In the genomic region with DNA sequence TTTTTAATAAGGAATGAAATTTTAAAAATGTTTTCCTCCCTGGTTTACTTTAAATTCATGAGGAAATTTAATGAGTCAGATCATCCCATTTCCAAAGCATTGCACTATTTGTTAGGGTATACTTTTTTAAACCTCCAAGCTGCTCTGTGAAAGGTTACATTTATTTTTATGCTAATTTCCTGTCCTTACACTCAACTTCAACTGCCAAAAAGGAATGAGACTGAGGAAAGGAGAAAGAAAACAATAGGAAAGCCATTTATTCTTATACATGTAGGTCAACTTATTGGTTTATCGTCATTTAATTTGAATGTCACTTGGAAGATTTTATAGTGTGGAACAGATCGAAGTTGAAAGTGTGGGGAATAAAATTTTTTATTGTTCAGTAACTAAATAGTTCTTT, we compare ENCODE assay signal across 15 cellular contexts.
A peak's percentile ranks its signal among the peaks of the same experiment; 100 is the strongest.
DNase-seq lines count a peak whose midpoint lies in the region; ATAC-seq and TF ChIP-seq lines count a peak whose summit lies in the region.
"Had no signal": no experiment of that assay in that cellular context is flagged by ENCODE, and none has a peak within 500 bp of the region (broad histone marks: within the 10 kb centered on the region; RNA-seq: fewer than 3 reads in every experiment).

No MANE protein-coding gene starts in this region.

- no peak for DNase-seq in OCI-LY7 (ENCODE audit: low spot score)
- peak; percentile 45 for DNase-seq in fibroblast of peridontal ligament (ENCODE audit: extremely low read depth)
- DNase-seq in osteocyte (ENCODE audit: extremely low spot score, unreplicated experiment): no peak
- no peak for DNase-seq in activated CD8-positive, alpha-beta T cell treated with anti-CD3 and anti-CD28 coated beads for 36 hours
- no peak for DNase-seq in posterior vena cava (ENCODE audit: low spot score)
- no peak for DNase-seq in SHP77 treated with DMSO at 0.1 percent for 48 hours (lab: John Stamatoyannopoulos, UW)
- DNase-seq: BE2C; CD4-positive, alpha-beta memory T cell; DMS79; GM23248; H9 had no signal

- H4K20me1 ChIP-seq in OCI-LY7 (ENCODE audit: insufficient read depth, low read length): 0 out of 2 replicates have a peak, but pooled peaks cover 4% of the 10 kb centered on the region

- H2AFZ ChIP-seq in OCI-LY7 (ENCODE audit: low read length): no peak overlapping the region
- H2AFZ ChIP-seq: GM23248 had no signal

- CTCF ChIA-PET in OCI-LY7 (lab: Charles Lee; ENCODE audit: unreplicated experiment): no interaction called here
- CTCF ChIA-PET in activated CD8-positive, alpha-beta T cell treated with anti-CD3 and anti-CD28 coated beads for 36 hours (lab: Charles Lee): no interaction called here

- no peak overlapping the region for H3K4me2 ChIP-seq in OCI-LY7 (ENCODE audit: low read length)
- H3K4me2 ChIP-seq: A549 had no signal

- H3K9me2 ChIP-seq in OCI-LY7 (ENCODE audit: insufficient read depth, low read length): no peaks in the 10 kb centered on the region

- H3K36me3 ChIP-seq in OCI-LY7 (ENCODE audit: insufficient read depth, low read length): no peaks in the 10 kb centered on the region
- H3K36me3 ChIP-seq: BE2C had no signal

- no peak overlapping the region for H3K4me3 Mint-ChIP-seq in osteocyte (ENCODE audit: unreplicated experiment)
- H3K4me3 Mint-ChIP-seq in activated CD8-positive, alpha-beta T cell treated with anti-CD3 and anti-CD28 coated beads for 36 hours: no peak overlapping the region
- H3K4me3 Mint-ChIP-seq: CD4-positive, alpha-beta memory T cell; H9 had no signal

- H3K36me3 Mint-ChIP-seq in osteocyte (ENCODE audit: unreplicated experiment): peaks cover 2% of the 10 kb centered on the region
- H3K36me3 Mint-ChIP-seq in activated CD8-positive, alpha-beta T cell treated with anti-CD3 and anti-CD28 coated beads for 36 hours (ENCODE audit: low read depth): no peaks in the 10 kb centered on the region

- H3K4me1 ChIP-seq in OCI-LY7 (ENCODE audit: insufficient read depth, low read length, poor library complexity, severe bottlenecking): no peaks in the 10 kb centered on the region

- TF ChIP-seq CTCF in OCI-LY7 (conservative IDR thresholded peaks at IDR 0.05; ENCODE audit: low read length) (no peak), osteocyte (IDR thresholded peaks at IDR 0.05) (no peak)
- TF ChIP-seq CTCF in activated CD8-positive, alpha-beta T cell treated with anti-CD3 and anti-CD28 coated beads for 36 hours (IDR thresholded peaks at IDR 0.05): no peak

- no peaks in the 10 kb centered on the region for H3K79me2 ChIP-seq in OCI-LY7 (ENCODE audit: insufficient read depth, low read depth, low read length)

- BruUV-seq in OCI-LY7 (replicated peaks; lab: Mats Ljungman, UMichigan): TSS peak; percentile 18

- H3K9me3 Mint-ChIP-seq in osteocyte (ENCODE audit: unreplicated experiment): peaks cover 3% of the 10 kb centered on the region
- no peaks in the 10 kb centered on the region for H3K9me3 Mint-ChIP-seq in activated CD8-positive, alpha-beta T cell treated with anti-CD3 and anti-CD28 coated beads for 36 hours
- H3K9me3 Mint-ChIP-seq: H9 had no signal

- no peak overlapping the region for H3K27ac ChIP-seq in OCI-LY7 (ENCODE audit: low read depth, low read length, poor library complexity, severe bottlenecking)
- H3K27ac ChIP-seq: A549, C4-2B, GM23248 had no signal

- no peaks in the 10 kb centered on the region for H3K9me3 ChIP-seq in OCI-LY7 (ENCODE audit: low read length)
- H3K9me3 ChIP-seq: A549, BE2C had no signal

- POLR2A ChIA-PET in OCI-LY7 (lab: Charles Lee): no interaction called here
- POLR2A ChIA-PET in activated CD8-positive, alpha-beta T cell treated with anti-CD3 and anti-CD28 coated beads for 36 hours (lab: Charles Lee): no interaction called here

- no peak overlapping the region for H3K4me3 ChIP-seq in OCI-LY7 (ENCODE audit: low read depth, low read length, poor library complexity, severe bottlenecking)
- H3K4me3 ChIP-seq: A549, GM12878, GM23248 had no signal

- ATAC-seq in activated CD8-positive, alpha-beta T cell treated with anti-CD3 and anti-CD28 coated beads for 36 hours: no peak
- ATAC-seq: A549, GM12878, HepG2 had no signal

- H3K27me3 Mint-ChIP-seq in osteocyte (ENCODE audit: unreplicated experiment): no peaks in the 10 kb centered on the region
- H3K27me3 Mint-ChIP-seq in activated CD8-positive, alpha-beta T cell treated with anti-CD3 and anti-CD28 coated beads for 36 hours: peaks cover 1% of the 10 kb centered on the region
- H3K27me3 Mint-ChIP-seq: CD4-positive, alpha-beta memory T cell had no signal

- H3K27ac Mint-ChIP-seq in osteocyte (ENCODE audit: unreplicated experiment): peak overlapping the region; percentile 2
- no peak overlapping the region for H3K27ac Mint-ChIP-seq in activated CD8-positive, alpha-beta T cell treated with anti-CD3 and anti-CD28 coated beads for 36 hours
- H3K27ac Mint-ChIP-seq: CD4-positive, alpha-beta memory T cell had no signal

- intact Hi-C loops in OCI-LY7 (cut with micrococcal nuclease; ENCODE audit: unreplicated experiment) (no loop called here), posterior vena cava (cut with DNase I) (no loop called here)
- intact Hi-C loops in activated CD8-positive, alpha-beta T cell treated with anti-CD3 and anti-CD28 coated beads for 36 hours (cut with micrococcal nuclease): no loop called here

- peaks cover 55% of the 10 kb centered on the region for H3K4me1 Mint-ChIP-seq in osteocyte (ENCODE audit: unreplicated experiment)
- peaks cover 13% of the 10 kb centered on the region for H3K4me1 Mint-ChIP-seq in activated CD8-positive, alpha-beta T cell treated with anti-CD3 and anti-CD28 coated beads for 36 hours (ENCODE audit: low read depth)
